Comparison of ENCODE assay signal across 1 cellular context in the genomic region with DNA sequence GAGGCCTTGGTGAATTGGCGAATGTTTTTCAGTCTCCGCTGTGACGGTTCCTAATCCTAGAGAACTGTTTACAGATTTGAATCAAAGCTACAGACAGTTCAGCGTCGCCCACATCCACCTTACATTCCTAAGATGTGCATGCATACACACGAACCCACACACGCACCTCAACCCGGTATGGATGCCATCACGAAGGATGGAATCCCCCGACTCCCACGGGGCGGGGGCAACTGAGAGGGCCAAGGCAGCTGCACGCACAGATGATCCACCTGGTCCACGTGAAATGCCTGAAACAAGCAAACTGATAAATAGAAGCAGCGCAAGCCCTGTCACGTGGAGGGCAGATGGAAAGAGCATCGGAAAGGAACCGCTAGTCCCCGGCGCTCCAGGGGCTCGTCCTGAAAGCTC.
TF ChIP-seq lines count a peak whose summit lies in the region.

No MANE protein-coding gene starts in this region.

TF ChIP-seq in HepG2, 621 proteins besides CTCF, POLR2A, EP300 and RAD21 (continued from another document and continues in another):
- TF ChIP-seq, protein P1, sequence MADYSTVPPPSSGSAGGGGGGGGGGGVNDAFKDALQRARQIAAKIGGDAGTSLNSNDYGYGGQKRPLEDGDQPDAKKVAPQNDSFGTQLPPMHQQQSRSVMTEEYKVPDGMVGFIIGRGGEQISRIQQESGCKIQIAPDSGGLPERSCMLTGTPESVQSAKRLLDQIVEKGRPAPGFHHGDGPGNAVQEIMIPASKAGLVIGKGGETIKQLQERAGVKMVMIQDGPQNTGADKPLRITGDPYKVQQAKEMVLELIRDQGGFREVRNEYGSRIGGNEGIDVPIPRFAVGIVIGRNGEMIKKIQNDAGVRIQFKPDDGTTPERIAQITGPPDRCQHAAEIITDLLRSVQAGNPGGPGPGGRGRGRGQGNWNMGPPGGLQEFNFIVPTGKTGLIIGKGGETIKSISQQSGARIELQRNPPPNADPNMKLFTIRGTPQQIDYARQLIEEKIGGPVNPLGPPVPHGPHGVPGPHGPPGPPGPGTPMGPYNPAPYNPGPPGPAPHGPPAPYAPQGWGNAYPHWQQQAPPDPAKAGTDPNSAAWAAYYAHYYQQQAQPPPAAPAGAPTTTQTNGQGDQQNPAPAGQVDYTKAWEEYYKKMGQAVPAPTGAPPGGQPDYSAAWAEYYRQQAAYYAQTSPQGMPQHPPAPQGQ (CRISPR knock-in tag; IDR thresholded peaks at IDR 0.05; ENCODE audit: borderline replicate concordance), result no peak
- TF ChIP-seq SOX5 (CRISPR knock-in tag; IDR thresholded peaks at IDR 0.05; ENCODE audit: borderline replicate concordance) (no peak), PHF20 (CRISPR knock-in tag; IDR thresholded peaks at IDR 0.05) (no peak), MEIS1 (CRISPR knock-in tag; IDR thresholded peaks at IDR 0.05; ENCODE audit: borderline replicate concordance) (no peak), NR2F1 (CRISPR knock-in tag; IDR thresholded peaks at IDR 0.05) (no peak), HMGA1 (CRISPR knock-in tag; conservative IDR thresholded peaks at IDR 0.05) (no peak), KMT2A (CRISPR knock-in tag; IDR thresholded peaks at IDR 0.05) (peak; percentile 71), NR2F6 (IDR thresholded peaks at IDR 0.05) (no peak), NR2F6 (CRISPR knock-in tag; IDR thresholded peaks at IDR 0.05) (no peak), ZNF282 (IDR thresholded peaks at IDR 0.05; ENCODE audit: partially characterized antibody) (no peak), ZBTB10 (CRISPR knock-in tag; IDR thresholded peaks at IDR 0.05; ENCODE audit: borderline replicate concordance) (no peak), ZKSCAN8 (CRISPR knock-in tag; IDR thresholded peaks at IDR 0.05; ENCODE audit: borderline replicate concordance) (no peak), ZNF530 (CRISPR knock-in tag; IDR thresholded peaks at IDR 0.05; ENCODE audit: low read depth) (0 out of 2 replicates have a peak, but pooled peaks have one; percentile 46), ARHGAP35 (CRISPR knock-in tag; IDR thresholded peaks at IDR 0.05; ENCODE audit: borderline replicate concordance) (no peak), NFATC3 (CRISPR knock-in tag; IDR thresholded peaks at IDR 0.05) (no peak), PTBP1 (IDR thresholded peaks at IDR 0.05; ENCODE audit: low read depth, low read length, poor library complexity, severe bottlenecking) (peak; percentile 48), FOXO1 (CRISPR knock-in tag; IDR thresholded peaks at IDR 0.05) (no peak), ZUFSP (CRISPR knock-in tag; IDR thresholded peaks at IDR 0.05; ENCODE audit: borderline replicate concordance) (no peak), TIGD3 (CRISPR knock-in tag; IDR thresholded peaks at IDR 0.05; ENCODE audit: borderline replicate concordance) (no peak), ZNF468 (CRISPR knock-in tag; IDR thresholded peaks at IDR 0.05) (no peak), ZSCAN20 (CRISPR knock-in tag; IDR thresholded peaks at IDR 0.05; ENCODE audit: borderline replicate concordance) (no peak), TAF1 (CRISPR knock-in tag; IDR thresholded peaks at IDR 0.05) (no peak), THAP11 (CRISPR knock-in tag; IDR thresholded peaks at IDR 0.05) (no peak), HES4 (CRISPR knock-in tag; IDR thresholded peaks at IDR 0.05; ENCODE audit: borderline replicate concordance) (peak; percentile 73), MXD1 (CRISPR knock-in tag; IDR thresholded peaks at IDR 0.05) (no peak), ASH2L (IDR thresholded peaks at IDR 0.05; ENCODE audit: insufficient read length, low read depth, low read length) (no peak), ZBTB7B (CRISPR knock-in tag; IDR thresholded peaks at IDR 0.05) (no peak), ZNF430 (CRISPR knock-in tag; IDR thresholded peaks at IDR 0.05) (no peak), ZMAT3 (CRISPR knock-in tag; conservative IDR thresholded peaks at IDR 0.05) (no peak), NFE2 (CRISPR knock-in tag; IDR thresholded peaks at IDR 0.05) (no peak)
- TF ChIP-seq, protein P2, sequence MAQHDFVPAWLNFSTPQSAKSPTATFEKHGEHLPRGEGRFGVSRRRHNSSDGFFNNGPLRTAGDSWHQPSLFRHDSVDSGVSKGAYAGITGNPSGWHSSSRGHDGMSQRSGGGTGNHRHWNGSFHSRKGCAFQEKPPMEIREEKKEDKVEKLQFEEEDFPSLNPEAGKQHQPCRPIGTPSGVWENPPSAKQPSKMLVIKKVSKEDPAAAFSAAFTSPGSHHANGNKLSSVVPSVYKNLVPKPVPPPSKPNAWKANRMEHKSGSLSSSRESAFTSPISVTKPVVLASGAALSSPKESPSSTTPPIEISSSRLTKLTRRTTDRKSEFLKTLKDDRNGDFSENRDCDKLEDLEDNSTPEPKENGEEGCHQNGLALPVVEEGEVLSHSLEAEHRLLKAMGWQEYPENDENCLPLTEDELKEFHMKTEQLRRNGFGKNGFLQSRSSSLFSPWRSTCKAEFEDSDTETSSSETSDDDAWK (CRISPR knock-in tag; IDR thresholded peaks at IDR 0.05), result no peak
- TF ChIP-seq, protein P3, sequence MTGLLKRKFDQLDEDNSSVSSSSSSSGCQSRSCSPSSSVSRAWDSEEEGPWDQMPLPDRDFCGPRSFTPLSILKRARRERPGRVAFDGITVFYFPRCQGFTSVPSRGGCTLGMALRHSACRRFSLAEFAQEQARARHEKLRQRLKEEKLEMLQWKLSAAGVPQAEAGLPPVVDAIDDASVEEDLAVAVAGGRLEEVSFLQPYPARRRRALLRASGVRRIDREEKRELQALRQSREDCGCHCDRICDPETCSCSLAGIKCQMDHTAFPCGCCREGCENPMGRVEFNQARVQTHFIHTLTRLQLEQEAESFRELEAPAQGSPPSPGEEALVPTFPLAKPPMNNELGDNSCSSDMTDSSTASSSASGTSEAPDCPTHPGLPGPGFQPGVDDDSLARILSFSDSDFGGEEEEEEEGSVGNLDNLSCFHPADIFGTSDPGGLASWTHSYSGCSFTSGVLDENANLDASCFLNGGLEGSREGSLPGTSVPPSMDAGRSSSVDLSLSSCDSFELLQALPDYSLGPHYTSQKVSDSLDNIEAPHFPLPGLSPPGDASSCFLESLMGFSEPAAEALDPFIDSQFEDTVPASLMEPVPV (CRISPR knock-in tag; IDR thresholded peaks at IDR 0.05), result no peak
- TF ChIP-seq, protein P4, sequence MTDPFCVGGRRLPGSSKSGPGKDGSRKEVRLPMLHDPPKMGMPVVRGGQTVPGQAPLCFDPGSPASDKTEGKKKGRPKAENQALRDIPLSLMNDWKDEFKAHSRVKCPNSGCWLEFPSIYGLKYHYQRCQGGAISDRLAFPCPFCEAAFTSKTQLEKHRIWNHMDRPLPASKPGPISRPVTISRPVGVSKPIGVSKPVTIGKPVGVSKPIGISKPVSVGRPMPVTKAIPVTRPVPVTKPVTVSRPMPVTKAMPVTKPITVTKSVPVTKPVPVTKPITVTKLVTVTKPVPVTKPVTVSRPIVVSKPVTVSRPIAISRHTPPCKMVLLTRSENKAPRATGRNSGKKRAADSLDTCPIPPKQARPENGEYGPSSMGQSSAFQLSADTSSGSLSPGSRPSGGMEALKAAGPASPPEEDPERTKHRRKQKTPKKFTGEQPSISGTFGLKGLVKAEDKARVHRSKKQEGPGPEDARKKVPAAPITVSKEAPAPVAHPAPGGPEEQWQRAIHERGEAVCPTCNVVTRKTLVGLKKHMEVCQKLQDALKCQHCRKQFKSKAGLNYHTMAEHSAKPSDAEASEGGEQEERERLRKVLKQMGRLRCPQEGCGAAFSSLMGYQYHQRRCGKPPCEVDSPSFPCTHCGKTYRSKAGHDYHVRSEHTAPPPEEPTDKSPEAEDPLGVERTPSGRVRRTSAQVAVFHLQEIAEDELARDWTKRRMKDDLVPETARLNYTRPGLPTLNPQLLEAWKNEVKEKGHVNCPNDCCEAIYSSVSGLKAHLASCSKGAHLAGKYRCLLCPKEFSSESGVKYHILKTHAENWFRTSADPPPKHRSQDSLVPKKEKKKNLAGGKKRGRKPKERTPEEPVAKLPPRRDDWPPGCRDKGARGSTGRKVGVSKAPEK (CRISPR knock-in tag; IDR thresholded peaks at IDR 0.05; ENCODE audit: borderline replicate concordance), result no peak
- TF ChIP-seq, protein P5, sequence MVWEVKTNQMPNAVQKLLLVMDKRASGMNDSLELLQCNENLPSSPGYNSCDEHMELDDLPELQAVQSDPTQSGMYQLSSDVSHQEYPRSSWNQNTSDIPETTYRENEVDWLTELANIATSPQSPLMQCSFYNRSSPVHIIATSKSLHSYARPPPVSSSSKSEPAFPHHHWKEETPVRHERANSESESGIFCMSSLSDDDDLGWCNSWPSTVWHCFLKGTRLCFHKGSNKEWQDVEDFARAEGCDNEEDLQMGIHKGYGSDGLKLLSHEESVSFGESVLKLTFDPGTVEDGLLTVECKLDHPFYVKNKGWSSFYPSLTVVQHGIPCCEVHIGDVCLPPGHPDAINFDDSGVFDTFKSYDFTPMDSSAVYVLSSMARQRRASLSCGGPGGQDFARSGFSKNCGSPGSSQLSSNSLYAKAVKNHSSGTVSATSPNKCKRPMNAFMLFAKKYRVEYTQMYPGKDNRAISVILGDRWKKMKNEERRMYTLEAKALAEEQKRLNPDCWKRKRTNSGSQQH (CRISPR knock-in tag; IDR thresholded peaks at IDR 0.05; ENCODE audit: low read depth), result no peak
- TF ChIP-seq, protein P6, sequence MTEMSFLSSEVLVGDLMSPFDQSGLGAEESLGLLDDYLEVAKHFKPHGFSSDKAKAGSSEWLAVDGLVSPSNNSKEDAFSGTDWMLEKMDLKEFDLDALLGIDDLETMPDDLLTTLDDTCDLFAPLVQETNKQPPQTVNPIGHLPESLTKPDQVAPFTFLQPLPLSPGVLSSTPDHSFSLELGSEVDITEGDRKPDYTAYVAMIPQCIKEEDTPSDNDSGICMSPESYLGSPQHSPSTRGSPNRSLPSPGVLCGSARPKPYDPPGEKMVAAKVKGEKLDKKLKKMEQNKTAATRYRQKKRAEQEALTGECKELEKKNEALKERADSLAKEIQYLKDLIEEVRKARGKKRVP (CRISPR knock-in tag; IDR thresholded peaks at IDR 0.05), result no peak
- TF ChIP-seq, protein P7, sequence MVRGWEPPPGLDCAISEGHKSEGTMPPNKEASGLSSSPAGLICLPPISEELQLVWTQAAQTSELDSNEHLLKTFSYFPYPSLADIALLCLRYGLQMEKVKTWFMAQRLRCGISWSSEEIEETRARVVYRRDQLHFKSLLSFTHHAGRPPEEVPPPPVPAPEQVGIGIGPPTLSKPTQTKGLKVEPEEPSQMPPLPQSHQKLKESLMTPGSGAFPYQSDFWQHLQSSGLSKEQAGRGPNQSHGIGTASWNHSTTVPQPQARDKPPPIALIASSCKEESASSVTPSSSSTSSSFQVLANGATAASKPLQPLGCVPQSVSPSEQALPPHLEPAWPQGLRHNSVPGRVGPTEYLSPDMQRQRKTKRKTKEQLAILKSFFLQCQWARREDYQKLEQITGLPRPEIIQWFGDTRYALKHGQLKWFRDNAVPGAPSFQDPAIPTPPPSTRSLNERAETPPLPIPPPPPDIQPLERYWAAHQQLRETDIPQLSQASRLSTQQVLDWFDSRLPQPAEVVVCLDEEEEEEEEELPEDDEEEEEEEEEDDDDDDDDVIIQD (CRISPR knock-in tag; IDR thresholded peaks at IDR 0.05; ENCODE audit: low read depth), result no peak
- TF ChIP-seq, protein P8, sequence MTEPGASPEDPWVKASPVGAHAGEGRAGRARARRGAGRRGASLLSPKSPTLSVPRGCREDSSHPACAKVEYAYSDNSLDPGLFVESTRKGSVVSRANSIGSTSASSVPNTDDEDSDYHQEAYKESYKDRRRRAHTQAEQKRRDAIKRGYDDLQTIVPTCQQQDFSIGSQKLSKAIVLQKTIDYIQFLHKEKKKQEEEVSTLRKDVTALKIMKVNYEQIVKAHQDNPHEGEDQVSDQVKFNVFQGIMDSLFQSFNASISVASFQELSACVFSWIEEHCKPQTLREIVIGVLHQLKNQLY (CRISPR knock-in tag; IDR thresholded peaks at IDR 0.05), result 0 out of 2 replicates have a peak, but pooled peaks have one; percentile 26
